ENCODE assay signal across 11 cellular contexts in the genomic region with DNA sequence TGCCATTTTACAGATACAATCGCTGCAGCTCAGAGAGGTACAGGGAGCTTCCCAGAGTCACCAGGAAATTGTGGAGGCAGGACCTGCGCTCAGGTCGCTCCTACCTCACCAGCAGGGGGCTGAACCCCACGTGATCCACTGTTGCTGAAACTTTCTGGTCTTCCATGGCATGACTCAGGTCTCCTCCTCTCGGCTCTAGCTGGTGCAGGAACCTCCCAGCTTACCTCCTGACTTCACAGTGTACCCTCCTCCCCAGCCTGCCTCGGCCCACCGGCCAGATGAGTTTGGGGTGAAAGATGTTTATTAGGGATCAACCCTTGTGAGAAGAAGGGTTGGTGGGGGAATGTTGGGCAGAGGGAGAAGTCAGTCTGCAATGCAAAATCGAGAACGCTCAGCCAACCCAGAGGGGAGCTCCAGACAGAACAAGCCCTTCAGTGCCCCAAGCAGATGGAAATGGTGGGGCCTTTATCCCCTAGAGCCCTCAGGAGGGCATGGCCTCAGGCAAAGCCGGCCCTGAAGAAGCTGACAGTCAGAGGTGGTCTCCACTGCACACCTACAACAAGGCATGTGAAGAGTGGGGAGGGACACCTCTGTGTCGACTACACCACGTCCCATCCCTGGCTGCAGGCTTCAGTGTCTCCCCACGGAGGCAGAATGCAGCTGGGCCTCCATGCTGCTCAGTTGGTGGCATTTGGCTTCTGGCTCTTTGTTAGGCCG.
DNase-seq lines count a peak whose midpoint lies in the region; TF ChIP-seq lines count a peak whose summit lies in the region.
"Had no signal": no experiment of that assay in that cellular context is flagged by ENCODE, and none has a peak within 500 bp of the region (broad histone marks: within the 10 kb centered on the region; RNA-seq: fewer than 3 reads in every experiment).

No MANE protein-coding gene starts in this region.

- CTCF ChIA-PET in activated CD4-positive, alpha-beta T cell treated with anti-CD3 and anti-CD28 coated beads, Interleukin-2, amount 10 ng/mL, durations not matched to agents 7 days and 5 days (lab: Charles Lee) = no interaction called here

- POLR2A ChIA-PET in activated CD4-positive, alpha-beta T cell treated with anti-CD3 and anti-CD28 coated beads, Interleukin-2, amount 10 ng/mL, durations not matched to agents 7 days and 5 days (lab: Charles Lee) = no interaction called here

- H3K4me3 ChIP-seq in Jurkat, Clone E6-1 (ENCODE audit: low read length) = no peak overlapping the region

- peak; percentile 52 for DNase-seq in activated CD4-positive, alpha-beta T cell treated with anti-CD3 and anti-CD28 coated beads for 48 hours
- no peak for DNase-seq in activated CD4-positive, alpha-beta T cell treated with anti-CD3 and anti-CD28 coated beads, Interleukin-2, amount 10 ng/mL, durations not matched to agents 7 days and 5 days
- peak; percentile 60 for DNase-seq in Jurkat, Clone E6-1 (ENCODE audit: low read depth, low spot score)
- peak; percentile 38 for DNase-seq in chondrocyte (ENCODE audit: low spot score)
- peak; percentile 5 to 15 for DNase-seq in stimulated activated CD4-positive, alpha-beta T cell treated with anti-CD3 and anti-CD28 coated beads, Interleukin-15, amount 100 ng/mL, for 48 hours (ENCODE audit: low read depth in 2 of 2)
- no peak for DNase-seq in NCI-H748 treated with DMSO at 0.1 percent for 48 hours (lab: John Stamatoyannopoulos, UW)
- no peak for DNase-seq in activated CD4-positive, alpha-beta T cell treated with anti-CD3 and anti-CD28 coated beads for 4 hours
- no peak for DNase-seq in NCI-H1105 (lab: John Stamatoyannopoulos, UW)
- DNase-seq: naive B cell had no signal

- peak; percentile 43 for TF ChIP-seq CTCF in chondrocyte (IDR thresholded peaks at IDR 0.05)

- H3K4me3 Mint-ChIP-seq in activated CD4-positive, alpha-beta T cell treated with anti-CD3 and anti-CD28 coated beads, Interleukin-2, amount 10 ng/mL, durations not matched to agents 7 days and 5 days = no peak overlapping the region
- no peak overlapping the region for H3K4me3 Mint-ChIP-seq in chondrocyte (ENCODE audit: unreplicated experiment)
- H3K4me3 Mint-ChIP-seq: CD4-positive, CD25-positive, alpha-beta regulatory T cell; dendritic cell treated with granulocyte-macrophage colony-stimulating factor and Interleukin-4, amounts not matched to agents 40 ng/mL and 50 ng/mL, for 4 days; naive B cell had no signal

- no peaks in the 10 kb centered on the region for H3K9me3 Mint-ChIP-seq in activated CD4-positive, alpha-beta T cell treated with anti-CD3 and anti-CD28 coated beads, Interleukin-2, amount 10 ng/mL, durations not matched to agents 7 days and 5 days
- no peaks in the 10 kb centered on the region for H3K9me3 Mint-ChIP-seq in chondrocyte (ENCODE audit: low read depth)
- H3K9me3 Mint-ChIP-seq: dendritic cell treated with granulocyte-macrophage colony-stimulating factor and Interleukin-4, amounts not matched to agents 40 ng/mL and 50 ng/mL, for 4 days had no signal

- H3K27ac Mint-ChIP-seq in activated CD4-positive, alpha-beta T cell treated with anti-CD3 and anti-CD28 coated beads, Interleukin-2, amount 10 ng/mL, durations not matched to agents 7 days and 5 days = no peak overlapping the region
- H3K27ac Mint-ChIP-seq in chondrocyte (ENCODE audit: unreplicated experiment) = no peak overlapping the region
- H3K27ac Mint-ChIP-seq: CD4-positive, CD25-positive, alpha-beta regulatory T cell; dendritic cell treated with granulocyte-macrophage colony-stimulating factor and Interleukin-4, amounts not matched to agents 40 ng/mL and 50 ng/mL, for 4 days; naive B cell had no signal

- no peaks in the 10 kb centered on the region for H3K36me3 Mint-ChIP-seq in activated CD4-positive, alpha-beta T cell treated with anti-CD3 and anti-CD28 coated beads, Interleukin-2, amount 10 ng/mL, durations not matched to agents 7 days and 5 days (ENCODE audit: low read depth)
- H3K36me3 Mint-ChIP-seq in chondrocyte (ENCODE audit: low read depth) = peaks cover 2% of the 10 kb centered on the region
- H3K36me3 Mint-ChIP-seq: CD4-positive, CD25-positive, alpha-beta regulatory T cell; naive B cell had no signal

- no peaks in the 10 kb centered on the region for H3K27me3 Mint-ChIP-seq in activated CD4-positive, alpha-beta T cell treated with anti-CD3 and anti-CD28 coated beads, Interleukin-2, amount 10 ng/mL, durations not matched to agents 7 days and 5 days
- peaks cover 19% of the 10 kb centered on the region for H3K27me3 Mint-ChIP-seq in chondrocyte (ENCODE audit: low read depth)

- no peaks in the 10 kb centered on the region for H3K4me1 Mint-ChIP-seq in activated CD4-positive, alpha-beta T cell treated with anti-CD3 and anti-CD28 coated beads, Interleukin-2, amount 10 ng/mL, durations not matched to agents 7 days and 5 days
- no peaks in the 10 kb centered on the region for H3K4me1 Mint-ChIP-seq in chondrocyte (ENCODE audit: low read depth)
- H3K4me1 Mint-ChIP-seq: CD4-positive, CD25-positive, alpha-beta regulatory T cell; naive B cell had no signal

Comparison
In these comparisons a context has a peak if more than half of its experiments do, and no peak if none do; other contexts are left out.
1. DNase-seq: peak in activated CD4-positive, alpha-beta T cell treated with anti-CD3 and anti-CD28 coated beads for 48 hours (single experiment), Jurkat, Clone E6-1 (single experiment), chondrocyte (single experiment) and stimulated activated CD4-positive, alpha-beta T cell treated with anti-CD3 and anti-CD28 coated beads, Interleukin-15, amount 100 ng/mL, for 48 hours (2 of 2); none in activated CD4-positive, alpha-beta T cell treated with anti-CD3 and anti-CD28 coated beads, Interleukin-2, amount 10 ng/mL, durations not matched to agents 7 days and 5 days (single experiment), NCI-H748 treated with DMSO at 0.1 percent for 48 hours (single experiment), activated CD4-positive, alpha-beta T cell treated with anti-CD3 and anti-CD28 coated beads for 4 hours (0 of 2) and NCI-H1105 (single experiment).